Comparison of ENCODE assay signal across 18 cellular contexts in the genomic region with DNA sequence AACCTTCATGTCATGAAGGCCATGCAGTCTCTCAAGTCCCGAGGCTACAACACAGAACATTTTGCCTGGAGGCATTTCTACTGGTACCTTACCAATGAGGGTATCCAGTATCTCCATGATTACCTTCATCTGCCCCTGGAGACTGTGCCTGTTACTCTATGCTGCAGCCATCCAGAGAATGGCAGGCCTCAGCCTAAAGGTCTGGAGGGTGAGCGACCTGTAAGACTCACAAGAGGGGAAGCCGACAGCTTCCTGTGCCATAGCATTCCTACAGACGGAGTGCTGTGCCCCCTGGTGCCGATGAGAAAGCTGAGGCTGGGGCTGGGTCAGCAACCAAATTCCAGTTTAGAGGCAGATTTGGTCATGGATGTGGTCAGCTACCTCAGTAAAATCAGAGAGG. TPM values are rescaled to one million over a fixed set of nuclear protein-coding genes. Genes with fewer than 3 reads are reported as not detected.
DNase-seq lines count a peak whose midpoint lies in the region; TF ChIP-seq lines count a peak whose summit lies in the region.
"Had no signal": no experiment of that assay in that cellular context is flagged by ENCODE, and none has a peak within 500 bp of the region (broad histone marks: within the 10 kb centered on the region; RNA-seq: fewer than 3 reads in every experiment).

No MANE protein-coding gene starts in this region.

- no peak overlapping the region for H3K18ac ChIP-seq in H9 (ENCODE audit: insufficient read length, low read depth, low read length)

- no peak overlapping the region for H3T11ph ChIP-seq in H9 (ENCODE audit: low read length)

- no peak overlapping the region for H2BK15ac ChIP-seq in H9 (ENCODE audit: low read depth, low read length)

- H3K4me1 ChIP-seq in H9 (ENCODE audit: insufficient read depth, low read length) = no peaks in the 10 kb centered on the region; the same call in 1 of the 2 replicates
- H3K4me1 ChIP-seq in endodermal cell (ENCODE audit: control insufficient read depth, insufficient read depth, low read length) = peaks cover 2% of the 10 kb centered on the region
- peaks cover 0 to 16% (median 9%) of the 10 kb centered on the region in 4 donors for H3K4me1 ChIP-seq in transverse colon
- H3K4me1 ChIP-seq: BE2C, SJSA1 had no signal

- H2BK12ac ChIP-seq in H9 (ENCODE audit: insufficient read length, low read depth, low read length) = no peak overlapping the region

- no peak for TF ChIP-seq EP300 in transverse colon (IDR thresholded peaks at IDR 0.05; ENCODE audit: low read depth)

- H4K8ac ChIP-seq in H9 (replicated peaks; ENCODE audit: insufficient read length, low read depth, low read length) = no peak overlapping the region

- peaks cover 25 to 29% of the 10 kb centered on the region in 2 experiments for H3K4me1 Mint-ChIP-seq in H9
- peaks cover 11% of the 10 kb centered on the region for H3K4me1 Mint-ChIP-seq in endodermal cell
- peaks cover 12% of the 10 kb centered on the region for H3K4me1 Mint-ChIP-seq in nephron progenitor cell
- peaks cover 3% of the 10 kb centered on the region for H3K4me1 Mint-ChIP-seq in mesothelial cell of epicardium

- H3K27ac Mint-ChIP-seq in H9 = no peak overlapping the region
- H3K27ac Mint-ChIP-seq in endodermal cell = no peak overlapping the region
- no peak overlapping the region for H3K27ac Mint-ChIP-seq in nephron progenitor cell
- H3K27ac Mint-ChIP-seq in mesothelial cell of epicardium = no peak overlapping the region
- H3K27ac Mint-ChIP-seq: CD4-positive, alpha-beta T cell had no signal

- no peak overlapping the region for H3K9ac ChIP-seq in H9 (ENCODE audit: extremely low read depth, insufficient read length, low read length)
- no peak overlapping the region for H3K9ac ChIP-seq in endodermal cell (ENCODE audit: extremely low read depth, low read length, poor library complexity, severe bottlenecking)

- no peak overlapping the region for H2AFZ ChIP-seq in H9 (ENCODE audit: low read length)

- H3K4me3 ChIP-seq in endodermal cell (ENCODE audit: low read length) (no peak overlapping the region), transverse colon (no peak overlapping the region)
- H3K4me3 ChIP-seq: MG63, SJSA1 had no signal

- no peak overlapping the region for H3K4me2 ChIP-seq in H9 (ENCODE audit: insufficient read depth, insufficient read length, low read length)

- no peaks in the 10 kb centered on the region for H4K20me1 ChIP-seq in H9 (ENCODE audit: control insufficient read depth, insufficient read depth, insufficient read length)

- H3K79me2 ChIP-seq in H9 (ENCODE audit: insufficient read depth, low read length) = no peaks in the 10 kb centered on the region

- H2BK120ac ChIP-seq in H9 (ENCODE audit: low read depth, low read length, poor library complexity, severe bottlenecking) = no peak overlapping the region

- H3K27me3 ChIP-seq in H9 (ENCODE audit: insufficient read depth, low read length) (no peaks in the 10 kb centered on the region), endodermal cell (ENCODE audit: control insufficient read depth, insufficient read depth, low read length, poor library complexity, severe bottlenecking) (peaks cover 24% of the 10 kb centered on the region), transverse colon (no peaks in the 10 kb centered on the region)
- H3K27me3 ChIP-seq: BE2C, MG63, SJSA1 had no signal

- H3K36me3 ChIP-seq in endodermal cell (ENCODE audit: control insufficient read depth, insufficient read depth, low read length) (no peaks in the 10 kb centered on the region), transverse colon (no peaks in the 10 kb centered on the region)
- H3K36me3 ChIP-seq: BE2C, MG63, SJSA1 had no signal

- no peaks in the 10 kb centered on the region for H3K9me3 Mint-ChIP-seq in H9
- H3K9me3 Mint-ChIP-seq in endodermal cell = no peaks in the 10 kb centered on the region
- H3K9me3 Mint-ChIP-seq in nephron progenitor cell = no peaks in the 10 kb centered on the region
- H3K9me3 Mint-ChIP-seq in mesothelial cell of epicardium = no peaks in the 10 kb centered on the region
- H3K9me3 Mint-ChIP-seq: CD4-positive, alpha-beta T cell had no signal

- TF ChIP-seq POLR2A in transverse colon (IDR thresholded peaks at IDR 0.05) = no peak

- no peak overlapping the region for H3K56ac ChIP-seq in H9 (ENCODE audit: insufficient read length, low read depth, low read length)

- peaks cover 4% of the 10 kb centered on the region for H3K27me3 Mint-ChIP-seq in H9 (ENCODE audit: low read depth)
- peaks cover 13% of the 10 kb centered on the region for H3K27me3 Mint-ChIP-seq in endodermal cell (ENCODE audit: insufficient read depth)
- H3K27me3 Mint-ChIP-seq in nephron progenitor cell (ENCODE audit: low read depth, poor library complexity) = no peaks in the 10 kb centered on the region
- peaks cover 25% of the 10 kb centered on the region for H3K27me3 Mint-ChIP-seq in mesothelial cell of epicardium (ENCODE audit: low read depth)
- H3K27me3 Mint-ChIP-seq: CD4-positive, alpha-beta T cell had no signal

- no peaks in the 10 kb centered on the region for H3K79me1 ChIP-seq in H9 (ENCODE audit: insufficient read depth, low read depth, low read length, poor library complexity, severe bottlenecking)

- H4K91ac ChIP-seq in H9 (ENCODE audit: insufficient read length, low read depth, low read length) = no peak overlapping the region

- no peaks in the 10 kb centered on the region for H3K9me3 ChIP-seq in H9 (ENCODE audit: control insufficient read depth, low read depth, low read length)
- H3K9me3 ChIP-seq in endodermal cell (ENCODE audit: control insufficient read depth, low read length) = no peaks in the 10 kb centered on the region
- H3K9me3 ChIP-seq in transverse colon = no peaks in the 10 kb centered on the region
- H3K9me3 ChIP-seq: BE2C, MG63, SJSA1 had no signal

- WGBS in H9 (ENCODE audit: extremely low coverage, insufficient read length, low lambda C conversion rate) = no CpG with 5 or more reads among the region's 5 CpGs
- 35 to 61% methylated on average over 4 to 5 of the region's 5 CpGs for WGBS in endodermal cell (ENCODE audit: insufficient coverage in 1 of 2, insufficient read length in 1 of 2), 2 experiments
- 60% methylated on average over 5 of the region's 5 CpGs; no CpG with 5 or more reads in 1 of the 2 donors for whole genome bisulfite sequencing in transverse colon (ENCODE audit: low coverage in 1 of 2), 2 donors

- in situ Hi-C loops in transverse colon (cut with MboI; ENCODE audit: low pct_ligation_motif_present in 1 of 4, low pct_unique_long_range_greater_than_20kb in 1 of 4, low sequenced_read_pairs in 3 of 4) = no loop called here

- H2BK5ac ChIP-seq in H9 (ENCODE audit: insufficient read length, low read length) = no peak overlapping the region

- DNase-seq in NCI-H82 (lab: John Stamatoyannopoulos, UW) = peak; percentile 9
- no peak for DNase-seq in NCI-H82 treated with DMSO at 0.1 percent for 48 hours (lab: John Stamatoyannopoulos, UW; ENCODE audit: unreplicated experiment)
- DNase-seq in H9 = peak; percentile 79
- peak; percentile 84 for DNase-seq in endodermal cell
- peak; percentile 6 for DNase-seq in nephron progenitor cell
- DNase-seq in NCI-H1694 treated with DMSO at 0.1 percent for 48 hours (lab: John Stamatoyannopoulos, UW) = no peak
- no peak for DNase-seq in transverse colon
- DNase-seq in mesothelial cell of epicardium (ENCODE audit: low spot score in 2 of 2, unreplicated experiment in 2 of 2) = no peak
- DNase-seq: BE2C; CD4-positive, alpha-beta T cell; IMR-90; Karpas-422; MG63; NCI-H1092 treated with DMSO at 0.1 percent for 48 hours; NCI-H2227 treated with DMSO at 0.1 percent for 48 hours; NCI-H524 had no signal

- no peak overlapping the region for H3K4ac ChIP-seq in H9 (ENCODE audit: low read depth, low read length)

- no peak overlapping the region for H2BK20ac ChIP-seq in H9 (ENCODE audit: low read depth, low read length, poor library complexity, severe bottlenecking)

- H2AK5ac ChIP-seq in H9 (ENCODE audit: insufficient read length, low read length) = no peak overlapping the region

- H3K36me3 Mint-ChIP-seq in H9 (ENCODE audit: insufficient read depth in 1 of 3, low read depth in 3 of 3) (no peaks in the 10 kb centered on the region), endodermal cell (ENCODE audit: low read depth) (no peaks in the 10 kb centered on the region), nephron progenitor cell (ENCODE audit: low read depth) (no peaks in the 10 kb centered on the region), mesothelial cell of epicardium (no peaks in the 10 kb centered on the region)

- no peak overlapping the region for H4K5ac ChIP-seq in H9 (ENCODE audit: insufficient read length, low read depth, low read length)

- peak; percentile 66 for TF ChIP-seq CTCF in H9 (conservative IDR thresholded peaks at IDR 0.05)
- peak; percentile 74 for TF ChIP-seq CTCF in endodermal cell (conservative IDR thresholded peaks at IDR 0.05)
- no peak for TF ChIP-seq CTCF in nephron progenitor cell (IDR thresholded peaks at IDR 0.05)
- no peak for TF ChIP-seq CTCF in transverse colon (IDR thresholded peaks at IDR 0.05)
- no peak for TF ChIP-seq CTCF in mesothelial cell of epicardium (IDR thresholded peaks at IDR 0.05; ENCODE audit: unreplicated experiment)

- no peak overlapping the region for H3K23ac ChIP-seq in H9 (ENCODE audit: insufficient read length, low read depth, low read length)

- intact Hi-C loops in transverse colon (cut with DNase I; ENCODE audit: low total_unique reads) = no loop called here

- H3K23me2 ChIP-seq in H9 (ENCODE audit: insufficient read length, low read depth, low read length, poor library complexity, severe bottlenecking) = no peaks in the 10 kb centered on the region

- H3K4me3 Mint-ChIP-seq in H9 = no peak overlapping the region
- no peak overlapping the region for H3K4me3 Mint-ChIP-seq in endodermal cell
- H3K4me3 Mint-ChIP-seq in nephron progenitor cell = no peak overlapping the region
- H3K4me3 Mint-ChIP-seq in mesothelial cell of epicardium = no peak overlapping the region
- H3K4me3 Mint-ChIP-seq: CD4-positive, alpha-beta T cell had no signal

- H3K27ac ChIP-seq in H9 (ENCODE audit: insufficient read length, low read depth, low read length) = no peak overlapping the region
- H3K27ac ChIP-seq in endodermal cell (ENCODE audit: low read depth, low read length) = no peak overlapping the region
- H3K27ac ChIP-seq in transverse colon = no peak overlapping the region
- H3K27ac ChIP-seq: 22Rv1, SJSA1 had no signal

- no peak overlapping the region for H3K14ac ChIP-seq in H9 (ENCODE audit: insufficient read depth, low read length)

RNA-seq across cellular contexts. Expression of gene CADPS, which starts 51.3 kb away (rescaled TPM):
- 5.4 and 6.6 TPM in 2 replicates for total RNA-seq in H9 (2021)
- total RNA-seq in endodermal cell = 10 to 100 TPM; 11.7 to 20.8 TPM
- polyA plus RNA-seq in endodermal cell (2013, experiment 1 of 2) = 12.9 TPM
- 10.5 TPM for polyA plus RNA-seq in endodermal cell (2013, experiment 2 of 2)
- 10 to 100 TPM in 2 of 4 donors, 1 to 10 TPM in 2; 1.9 to 22.7 (median 8.9) TPM for total RNA-seq in transverse colon
- 2.7 to 4.2 TPM (median 3.3 TPM) in 3 replicates for total RNA-seq in mesothelial cell of epicardium
- total RNA-seq: CD4-positive, alpha-beta T cell; IMR-90; SJSA1 had no signal
- polyA plus RNA-seq: IMR-90 had no signal

Comparison
In these comparisons a context has a peak if more than half of its experiments do, and no peak if none do; other contexts are left out.
1. DNase-seq: peak in NCI-H82 (single experiment), H9 (single experiment), endodermal cell (single experiment) and nephron progenitor cell (single experiment); none in NCI-H82 treated with DMSO at 0.1 percent for 48 hours (single experiment), NCI-H1694 treated with DMSO at 0.1 percent for 48 hours (single experiment), transverse colon (single experiment) and mesothelial cell of epicardium (0 of 2).
2. CTCF ChIP-seq: peak in H9 (single experiment) and endodermal cell (single experiment); none in nephron progenitor cell (single experiment), transverse colon (0 of 5) and mesothelial cell of epicardium (single experiment).